9 cellular contexts compared by ENCODE assay signal in the genomic region with DNA sequence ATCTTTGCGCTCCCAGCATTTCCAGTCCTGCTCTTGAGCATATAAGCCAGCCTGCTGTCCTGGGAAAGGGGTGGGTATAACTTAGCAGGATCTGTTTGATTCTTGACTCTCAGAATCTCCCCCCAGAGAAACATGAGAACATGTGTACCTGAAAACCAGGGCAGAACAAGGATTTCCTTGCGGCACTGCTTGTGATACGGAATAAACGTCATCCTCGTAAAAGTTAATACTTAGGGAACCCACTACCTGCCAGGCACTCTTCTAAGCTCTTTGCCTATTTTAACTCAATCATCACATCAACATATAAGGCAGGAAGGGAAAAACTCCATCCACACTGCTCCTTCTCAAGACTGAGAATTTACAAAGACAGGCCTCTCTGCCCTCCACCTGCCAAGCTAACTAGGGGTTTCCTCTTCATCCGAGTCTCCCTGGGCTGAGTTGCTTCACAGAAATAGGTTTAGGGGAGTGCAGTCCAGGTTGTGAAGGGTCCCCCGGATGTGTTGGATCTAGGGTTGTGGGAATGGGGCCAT. TPM values are rescaled to one million over a fixed set of nuclear protein-coding genes. Genes with fewer than 3 reads are reported as not detected.
DNase-seq lines count a peak whose midpoint lies in the region; ATAC-seq and TF ChIP-seq lines count a peak whose summit lies in the region.
"Had no signal": no experiment of that assay in that cellular context is flagged by ENCODE, and none has a peak within 500 bp of the region (broad histone marks: within the 10 kb centered on the region; RNA-seq: fewer than 3 reads in every experiment).

No MANE protein-coding gene starts in this region.

- no peak for DNase-seq in activated T-cell treated with anti-CD3 and anti-CD28 coated beads, Interleukin-2, amount 50 U/mL, for 4 hours
- no peak for DNase-seq in activated T-cell treated with anti-CD3 and anti-CD28 coated beads for 4 hours
- no peak for DNase-seq in left lung
- DNase-seq in thoracic aorta (ENCODE audit: low spot score), result no peak
- DNase-seq in HEK293T (ENCODE audit: extremely low spot score), result no peak
- DNase-seq in H4 (ENCODE audit: low spot score), result no peak

- H3K4me3 ChIP-seq in left lung, result peak overlapping the region; percentile 90 to 96
- peak overlapping the region; percentile 96 for H3K4me3 ChIP-seq in thoracic aorta

- peak overlapping the region; percentile 50 for H3K27ac ChIP-seq in angular gyrus (ENCODE audit: low read depth, low read length)
- H3K27ac ChIP-seq in left lung, result peak overlapping the region in 1 of 2 donors; percentile 98
- H3K27ac ChIP-seq in thoracic aorta, result peak overlapping the region; percentile 90 to 98

- no peaks in the 10 kb centered on the region for H3K9me3 Mint-ChIP-seq in activated T-cell treated with anti-CD3 and anti-CD28 coated beads, Interleukin-2, amount 50 U/mL, for 4 hours

- H3K36me3 Mint-ChIP-seq in activated T-cell treated with anti-CD3 and anti-CD28 coated beads, Interleukin-2, amount 50 U/mL, for 4 hours (ENCODE audit: insufficient read depth), result peaks cover 5% of the 10 kb centered on the region

- CTCF ChIA-PET in HEK293T (lab: Yijun Ruan, JAX), result no interaction called here

- H3K27me3 ChIP-seq in left lung (no peaks in the 10 kb centered on the region), thoracic aorta (replicated peaks; ENCODE audit: insufficient read depth) (no peaks in the 10 kb centered on the region)

- TF ChIP-seq CTCF in left lung (IDR thresholded peaks at IDR 0.05), result no peak
- TF ChIP-seq CTCF in thoracic aorta (IDR thresholded peaks at IDR 0.05), result no peak

- H3K4me1 ChIP-seq in left lung (peaks cover 3 to 16% of the 10 kb centered on the region in 2 donors), thoracic aorta (ENCODE audit: control insufficient read depth in 1 of 2, low read depth in 2 of 2) (peaks cover 0 to 14% of the 10 kb centered on the region in 2 donors)

- no peak for ATAC-seq in activated T-cell treated with anti-CD3 and anti-CD28 coated beads, Interleukin-2, amount 50 U/mL, for 4 hours
- ATAC-seq in left lung (no peak), thoracic aorta (ENCODE audit: insufficient number of reproducible peaks, low FRiP score, low read depth) (no peak), HG03457 (IDR thresholded peaks at IDR 0.05; ENCODE audit: unreplicated experiment) (no peak)

- H3K9me3 ChIP-seq in left lung, result no peaks in the 10 kb centered on the region
- no peaks in the 10 kb centered on the region for H3K9me3 ChIP-seq in thoracic aorta

- H3K4me1 Mint-ChIP-seq in activated T-cell treated with anti-CD3 and anti-CD28 coated beads, Interleukin-2, amount 50 U/mL, for 4 hours (ENCODE audit: low read depth), result peaks cover 10% of the 10 kb centered on the region

- no peaks in the 10 kb centered on the region for H3K27me3 Mint-ChIP-seq in activated T-cell treated with anti-CD3 and anti-CD28 coated beads, Interleukin-2, amount 50 U/mL, for 4 hours (ENCODE audit: low read depth)

- H3K36me3 ChIP-seq in left lung, result no peaks in the 10 kb centered on the region
- H3K36me3 ChIP-seq in thoracic aorta, result no peaks in the 10 kb centered on the region

- POLR2A ChIA-PET in HEK293T (lab: Yijun Ruan, JAX), result no interaction called here

- peak overlapping the region; percentile 82 for H3K4me3 Mint-ChIP-seq in activated T-cell treated with anti-CD3 and anti-CD28 coated beads, Interleukin-2, amount 50 U/mL, for 4 hours

- intact Hi-C loops in left lung (cut with DNase I), result no loop called here

TF ChIP-seq in HEK293T, 16 proteins besides CTCF, POLR2A, EP300 and RAD21:
- no peak for TF ChIP-seq FOXK2 (IDR thresholded peaks at IDR 0.05)
- no peak for TF ChIP-seq TARDBP (IDR thresholded peaks at IDR 0.05)
- TF ChIP-seq ARNT (IDR thresholded peaks at IDR 0.05), result no peak
- TF ChIP-seq BHLHE40 (IDR thresholded peaks at IDR 0.05; ENCODE audit: borderline replicate concordance), result no peak
- no peak for TF ChIP-seq L3MBTL2 (conservative IDR thresholded peaks at IDR 0.05)
- TF ChIP-seq, protein P1, sequence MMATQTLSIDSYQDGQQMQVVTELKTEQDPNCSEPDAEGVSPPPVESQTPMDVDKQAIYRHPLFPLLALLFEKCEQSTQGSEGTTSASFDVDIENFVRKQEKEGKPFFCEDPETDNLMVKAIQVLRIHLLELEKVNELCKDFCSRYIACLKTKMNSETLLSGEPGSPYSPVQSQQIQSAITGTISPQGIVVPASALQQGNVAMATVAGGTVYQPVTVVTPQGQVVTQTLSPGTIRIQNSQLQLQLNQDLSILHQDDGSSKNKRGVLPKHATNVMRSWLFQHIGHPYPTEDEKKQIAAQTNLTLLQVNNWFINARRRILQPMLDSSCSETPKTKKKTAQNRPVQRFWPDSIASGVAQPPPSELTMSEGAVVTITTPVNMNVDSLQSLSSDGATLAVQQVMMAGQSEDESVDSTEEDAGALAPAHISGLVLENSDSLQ (IDR thresholded peaks at IDR 0.05), result no peak
- TF ChIP-seq FOXM1 (IDR thresholded peaks at IDR 0.05; ENCODE audit: borderline replicate concordance), result no peak
- no peak for TF ChIP-seq SUZ12 (IDR thresholded peaks at IDR 0.05)
- TF ChIP-seq HDGF (IDR thresholded peaks at IDR 0.05; ENCODE audit: borderline replicate concordance), result no peak
- TF ChIP-seq NFRKB (IDR thresholded peaks at IDR 0.05), result no peak
- TF ChIP-seq CTBP1 (IDR thresholded peaks at IDR 0.05; ENCODE audit: borderline replicate concordance), result no peak
- TF ChIP-seq SP1 (IDR thresholded peaks at IDR 0.05), result no peak
- no peak for TF ChIP-seq FOXA1 (IDR thresholded peaks at IDR 0.05)
- no peak for TF ChIP-seq ZNF384 (IDR thresholded peaks at IDR 0.05)
- no peak for TF ChIP-seq ELF4 (IDR thresholded peaks at IDR 0.05)

RNA-seq across cellular contexts. Expression of a gene that starts 1.1 kb away (rescaled TPM):
- 10 to 100 TPM; 12.3 to 16.9 (median 13.9) TPM for total RNA-seq in activated T-cell treated with anti-CD3 and anti-CD28 coated beads, Interleukin-2, amount 50 U/mL, for 4 hours
- total RNA-seq in left lung (1 to 10 TPM; 7.7 to 8.4 TPM), thoracic aorta (10 to 100 TPM in 1 of 2 donors, 1 to 10 TPM in 1; 5.4 to 25.0 TPM)
- 4.6 and 9.8 TPM in 2 replicates for total RNA-seq in H4 (2014; rRNA removed; shearing (Covaris generic))

RNA-seq across cellular contexts. Expression of a gene that starts 23.7 kb away (rescaled TPM):
- total RNA-seq in activated T-cell treated with anti-CD3 and anti-CD28 coated beads, Interleukin-2, amount 50 U/mL, for 4 hours, result under 1 TPM in 1 of 3 donors, not detected in 2; 0.19 TPM
- total RNA-seq in left lung (under 1 TPM in 1 of 2 donors, not detected in 1; 0.21 TPM), thoracic aorta (not detected)
- total RNA-seq in H4 (2014; rRNA removed; shearing (Covaris generic)), result not detected in 2 replicates
- total RNA-seq: HT1080 had no signal

RNA-seq across cellular contexts. Expression of a gene that starts 24.4 kb away (rescaled TPM):
- 10 to 100 TPM; 72.3 to 88.1 (median 81.9) TPM for total RNA-seq in activated T-cell treated with anti-CD3 and anti-CD28 coated beads, Interleukin-2, amount 50 U/mL, for 4 hours
- total RNA-seq in left lung, result 10 to 100 TPM; 37.4 to 44.6 TPM
- total RNA-seq in thoracic aorta, result 10 to 100 TPM; 40.4 to 44.1 TPM
- total RNA-seq in H4 (2014; rRNA removed; shearing (Covaris generic)), result 43.0 and 47.5 TPM in 2 replicates

RNA-seq across cellular contexts. Expression of a gene that starts 34.1 kb away (rescaled TPM):
- total RNA-seq in activated T-cell treated with anti-CD3 and anti-CD28 coated beads, Interleukin-2, amount 50 U/mL, for 4 hours, result under 1 TPM in 1 of 3 donors, not detected in 2; 0.25 TPM
- total RNA-seq in left lung (10 to 100 TPM; 33.1 to 37.0 TPM), thoracic aorta (1,000 to 10,000 TPM in 1 of 2 donors, 100 to 1,000 TPM in 1; 703 to 1,224 TPM)
- total RNA-seq in H4 (2014; rRNA removed; shearing (Covaris generic)), result 0.21 and 0.25 TPM in 2 replicates

RNA-seq across cellular contexts. Expression of a gene that starts 54.5 kb away (rescaled TPM):
- total RNA-seq in activated T-cell treated with anti-CD3 and anti-CD28 coated beads, Interleukin-2, amount 50 U/mL, for 4 hours, result 10 to 100 TPM; 82.5 to 91.6 (median 86.4) TPM
- 10 to 100 TPM; 50.4 to 53.4 TPM for total RNA-seq in left lung
- 10 to 100 TPM; 24.3 to 36.6 TPM for total RNA-seq in thoracic aorta
- total RNA-seq in H4 (2014; rRNA removed; shearing (Covaris generic)), result 72.7 and 85.3 TPM in 2 replicates
